In the genomic region with DNA sequence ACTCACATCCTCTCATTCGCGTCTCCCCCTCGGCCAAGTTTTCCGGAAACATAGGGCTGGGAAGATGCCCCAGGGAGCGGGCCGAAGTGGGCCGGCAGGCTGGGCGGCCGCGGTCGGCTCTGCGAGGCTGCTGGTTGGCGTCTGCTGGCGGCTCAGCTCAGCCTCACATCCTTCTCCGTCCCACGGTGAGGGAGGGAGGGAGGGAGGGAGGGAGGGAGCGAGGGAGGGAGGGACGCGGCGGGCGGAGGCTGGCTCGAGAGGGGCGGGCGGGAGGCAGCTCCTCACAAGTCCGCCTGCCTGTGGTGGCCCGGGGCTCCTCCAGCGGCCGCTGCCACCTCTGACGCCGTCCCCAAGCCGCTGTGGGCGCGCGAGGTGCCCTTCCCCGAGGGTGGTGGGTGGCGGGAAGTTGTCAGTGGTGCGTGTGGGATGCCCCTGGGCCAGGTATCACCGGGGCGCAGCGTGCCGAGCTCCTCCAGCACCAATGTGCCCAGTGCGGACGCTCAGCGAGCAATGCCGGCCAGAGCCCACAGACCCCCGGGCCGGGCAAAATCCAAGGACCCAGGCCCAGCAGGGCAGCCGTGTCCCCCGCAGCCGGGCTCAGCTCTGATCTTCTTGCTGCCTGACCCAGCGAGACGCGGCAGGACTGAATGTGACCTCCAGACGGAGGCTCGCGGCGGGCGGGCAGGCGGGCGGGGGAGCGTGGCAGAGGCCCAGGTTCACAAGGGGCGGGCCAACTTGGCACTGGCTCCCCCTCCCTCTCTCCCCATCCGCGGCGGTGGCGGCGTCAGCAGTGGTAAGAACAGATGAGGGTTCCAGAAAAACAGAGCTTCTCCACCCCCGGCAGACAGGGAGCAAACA, we compare ENCODE assay signal across 8 cellular contexts.
A peak's percentile ranks its signal among the peaks of the same experiment; 100 is the strongest.
DNase-seq lines count a peak whose midpoint lies in the region; ATAC-seq lines count a peak whose summit lies in the region.

No MANE protein-coding gene starts in this region.

- ATAC-seq in HG02973 (IDR thresholded peaks at IDR 0.05; ENCODE audit: unreplicated experiment) (no peak), GM21576 (IDR thresholded peaks at IDR 0.05; ENCODE audit: unreplicated experiment) (no peak)

- peaks cover 20% of the 10 kb centered on the region for H3K36me3 ChIP-seq in effector memory CD4-positive, alpha-beta T cell (ENCODE audit: control insufficient read depth, insufficient read depth, low read length)

- H3K27ac ChIP-seq in effector memory CD4-positive, alpha-beta T cell (ENCODE audit: insufficient read depth, low read length, poor library complexity, severe bottlenecking), result no peak overlapping the region

- peaks cover 15% of the 10 kb centered on the region for H3K4me1 ChIP-seq in effector memory CD4-positive, alpha-beta T cell (ENCODE audit: control insufficient read depth, insufficient read depth, low read length, poor library complexity, severe bottlenecking)

- DNase-seq in DMS53 treated with DMSO at 0.1 percent for 48 hours (lab: John Stamatoyannopoulos, UW; ENCODE audit: unreplicated experiment) (peak; percentile 71), NCI-H2029 treated with DMSO at 0.1 percent for 48 hours (lab: John Stamatoyannopoulos, UW) (peak; percentile 26), lung microvascular endothelial cell (ENCODE audit: low read depth in 2 of 2) (peak; percentile 55 to 92)
- peak; percentile 31 to 40 for DNase-seq in activated CD8-positive, alpha-beta memory T cell treated with anti-CD3 and anti-CD28 coated beads for 4 hours (ENCODE audit: low read depth in 2 of 2)
- peak; percentile 36 to 49 (median 44) for DNase-seq in effector memory CD4-positive, alpha-beta T cell
- DNase-seq in stimulated activated CD4-positive, alpha-beta T cell treated with anti-CD3 and anti-CD28 coated beads, Interleukin-2, amount 100 ng/mL, for 48 hours, result peak; percentile 37 to 55

- H3K9me3 ChIP-seq in effector memory CD4-positive, alpha-beta T cell (ENCODE audit: control insufficient read depth, low read length), result no peaks in the 10 kb centered on the region

- no peaks in the 10 kb centered on the region for H3K27me3 ChIP-seq in effector memory CD4-positive, alpha-beta T cell (replicated peaks; ENCODE audit: control insufficient read depth, insufficient read depth, low read length, poor library complexity, severe bottlenecking)

- H3K4me3 ChIP-seq in effector memory CD4-positive, alpha-beta T cell (ENCODE audit: insufficient read depth, low read depth, low read length, poor library complexity, severe bottlenecking), result peak overlapping the region; percentile 55
